In genomic region chr11:94036096-94036495, GRCh38 we compare ENCODE assay signal across 25 cellular contexts. TPM values are rescaled to one million over a fixed set of nuclear protein-coding genes. Genes with fewer than 3 reads are reported as not detected.
"Had no signal": no experiment of that assay in that cellular context is flagged by ENCODE, and none has a peak within 500 bp of the region (broad histone marks: within the 10 kb centered on the region; RNA-seq: fewer than 3 reads in every experiment).

No MANE protein-coding gene starts in this region.

- DNase-seq: activated B cell treated with CpG ODN at 0.5 μM for 24 hours; activated CD4-positive, alpha-beta T cell treated with anti-CD3 and anti-CD28 coated beads for 4 hours; activated CD8-positive, alpha-beta T cell treated with anti-CD3 and anti-CD28 coated beads for 36 hours; activated naive CD4-positive, alpha-beta T cell treated with anti-CD3 and anti-CD28 coated beads for 36 hours; activated T-cell treated with anti-CD3 and anti-CD28 coated beads, Interleukin-2, amount 50 U/mL, for 1 hour; central memory CD4-positive, alpha-beta T cell; dorsolateral prefrontal cortex; endodermal cell; gastrocnemius medialis; head of caudate nucleus; left lung; mammary epithelial cell; nephron progenitor cell; small intestine; stimulated activated CD4-positive, alpha-beta T cell treated with anti-CD3 and anti-CD28 coated beads, Interleukin-15, amount 100 ng/mL, for 24 hours; stimulated activated CD4-positive, alpha-beta T cell treated with anti-CD3 and anti-CD28 coated beads, Interleukin-2, amount 100 ng/mL, for 48 hours; T-helper 2 cell; trophoblast cell had no signal

- H3K36me3 ChIP-seq: gastrocnemius medialis, left lung, prostate gland, right atrium auricular region had no signal

- H3K4me3 ChIP-seq: dorsolateral prefrontal cortex, gastrocnemius medialis, left lung, prostate gland, right atrium auricular region had no signal

- ATAC-seq: activated CD8-positive, alpha-beta T cell treated with anti-CD3 and anti-CD28 coated beads for 36 hours; gastrocnemius medialis; left lung had no signal

- H3K9me3 ChIP-seq: gastrocnemius medialis, prostate gland, right atrium auricular region had no signal

- H3K4me1 ChIP-seq: gastrocnemius medialis, left lung, prostate gland, right atrium auricular region had no signal

- H3K27ac ChIP-seq: dorsolateral prefrontal cortex, epithelial cell of prostate, gastrocnemius medialis, left lung, prostate gland, right atrium auricular region had no signal

- H3K27me3 ChIP-seq: dorsolateral prefrontal cortex, gastrocnemius medialis, left lung, right atrium auricular region had no signal

RNA-seq across cellular contexts. Expression of gene HEPHL1, which starts 14.9 kb away (rescaled TPM):
- total RNA-seq: activated B cell treated with CpG ODN at 0.5 μM for 24 hours; activated CD8-positive, alpha-beta T cell treated with anti-CD3 and anti-CD28 coated beads for 36 hours; activated naive CD4-positive, alpha-beta T cell treated with anti-CD3 and anti-CD28 coated beads for 36 hours; activated T-helper 2 cell treated with anti-CD3 and anti-CD28 coated beads, Interferon-gamma antibody, Interleukin-2, Interleukin-4, amounts not matched to agents 10 μg/mL and 5 μg/mL and 100 μg/mL, durations not matched to agents 14 hours and 24 hours and 36 hours; endodermal cell; gastrocnemius medialis; kidney epithelial cell; left lung; myocyte; omental fat pad; right atrium auricular region had no signal
- polyA plus RNA-seq: small intestine had no signal
